2 cellular contexts compared by ENCODE assay signal in genomic region chr9:127132375-127132774, GRCh38.
TF ChIP-seq lines count a peak whose summit lies in the region.

No MANE protein-coding gene starts in this region.

TF ChIP-seq in HCT116, 20 proteins besides CTCF, POLR2A, EP300 and RAD21 (continued from another document):
- TF ChIP-seq ZBTB33 (IDR thresholded peaks at IDR 0.05; ENCODE audit: extremely low read depth, insufficient replicate concordance, low read length) (no peak), POLR2AphosphoS5 (IDR thresholded peaks at IDR 0.05; ENCODE audit: low read depth, low read length) (no peak), MAX (IDR thresholded peaks at IDR 0.05) (no peak), ATF3 (IDR thresholded peaks at IDR 0.05) (no peak), REST (IDR thresholded peaks at IDR 0.05; ENCODE audit: low read depth) (no peak)

TF ChIP-seq in HepG2, 621 proteins besides CTCF, POLR2A, EP300 and RAD21 (continued from another document):
- TF ChIP-seq TFE3 (CRISPR knock-in tag; IDR thresholded peaks at IDR 0.05) (no peak), FOSL2 (CRISPR knock-in tag; IDR thresholded peaks at IDR 0.05) (no peak), AHDC1 (CRISPR knock-in tag; IDR thresholded peaks at IDR 0.05; ENCODE audit: borderline replicate concordance) (no peak), FOXC1 (CRISPR knock-in tag; IDR thresholded peaks at IDR 0.05; ENCODE audit: borderline replicate concordance) (no peak)
